In the genomic region with DNA sequence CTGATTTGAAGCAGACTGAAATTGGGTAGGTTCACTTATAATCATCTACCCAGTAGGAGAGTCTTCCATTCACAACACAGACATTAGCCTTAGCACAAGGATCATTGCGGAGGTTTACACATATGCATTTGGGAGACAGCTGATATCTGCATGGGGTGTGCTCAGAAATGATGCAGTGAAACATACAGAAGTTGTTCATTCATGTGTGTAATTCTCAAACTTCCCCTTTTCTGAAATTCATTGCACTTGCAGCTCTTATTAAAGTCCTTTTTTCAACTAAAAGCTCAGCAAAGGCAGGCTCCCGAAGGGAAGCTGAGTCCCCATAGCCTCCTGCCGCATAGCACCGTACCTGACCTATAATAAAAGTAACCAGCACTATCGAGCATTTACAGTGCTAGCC, we compare ENCODE assay signal across 21 cellular contexts.
DNase-seq lines count a peak whose midpoint lies in the region; ATAC-seq and TF ChIP-seq lines count a peak whose summit lies in the region.
"Had no signal": no experiment of that assay in that cellular context is flagged by ENCODE, and none has a peak within 500 bp of the region (broad histone marks: within the 10 kb centered on the region; RNA-seq: fewer than 3 reads in every experiment).

No MANE protein-coding gene starts in this region.

- 78 to 80% (median 80%) methylated on average over 5 of the region's 5 CpGs for WGBS in psoas muscle, 3 donors

- no peaks in the 10 kb centered on the region for H3K9me3 ChIP-seq in BLaER1
- H3K9me3 ChIP-seq in psoas muscle = no peaks in the 10 kb centered on the region
- H3K9me3 ChIP-seq: HAP-1, SJCRH30 had no signal

- H3K36me3 ChIP-seq in BLaER1 = no peaks in the 10 kb centered on the region
- no peaks in the 10 kb centered on the region for H3K36me3 ChIP-seq in psoas muscle (ENCODE audit: insufficient read depth in 1 of 2, low read depth in 1 of 2)
- H3K36me3 ChIP-seq: HAP-1, SJCRH30 had no signal

- TF ChIP-seq CTCF in psoas muscle (IDR thresholded peaks at IDR 0.05) = no peak

- no peaks in the 10 kb centered on the region for H3K36me3 Mint-ChIP-seq in stimulated activated naive B cell treated with anti-CD40 and anti-IgM and Interleukin-4, amounts not matched to agents 10 μg/mL and 1 μg/mL and 100 μg/mL, for 72 hours
- H3K36me3 Mint-ChIP-seq in activated CD4-positive, alpha-beta memory T cell treated with anti-CD3 and anti-CD28 coated beads for 36 hours = no peaks in the 10 kb centered on the region
- H3K36me3 Mint-ChIP-seq: CD14-positive monocyte had no signal

- intact Hi-C loops in psoas muscle (cut with DNase I) = no loop called here
- intact Hi-C loops in activated CD4-positive, alpha-beta memory T cell treated with anti-CD3 and anti-CD28 coated beads for 36 hours (cut with micrococcal nuclease) = no loop called here

- peak overlapping the region; percentile 52 for H3K27ac Mint-ChIP-seq in stimulated activated naive B cell treated with anti-CD40 and anti-IgM and Interleukin-4, amounts not matched to agents 10 μg/mL and 1 μg/mL and 100 μg/mL, for 72 hours
- no peak overlapping the region for H3K27ac Mint-ChIP-seq in activated CD4-positive, alpha-beta memory T cell treated with anti-CD3 and anti-CD28 coated beads for 36 hours
- H3K27ac Mint-ChIP-seq: CD14-positive monocyte, HFFc6 had no signal

- H3K4me2 ChIP-seq in BLaER1 = peak overlapping the region; percentile 57

- peaks cover 3 to 6% of the 10 kb centered on the region in 2 donors for H3K9me3 Mint-ChIP-seq in stimulated activated naive B cell treated with anti-CD40 and anti-IgM and Interleukin-4, amounts not matched to agents 10 μg/mL and 1 μg/mL and 100 μg/mL, for 72 hours
- no peaks in the 10 kb centered on the region for H3K9me3 Mint-ChIP-seq in activated CD4-positive, alpha-beta memory T cell treated with anti-CD3 and anti-CD28 coated beads for 36 hours
- H3K9me3 Mint-ChIP-seq: HFFc6 had no signal

- no peak overlapping the region for H3K4me3 Mint-ChIP-seq in stimulated activated naive B cell treated with anti-CD40 and anti-IgM and Interleukin-4, amounts not matched to agents 10 μg/mL and 1 μg/mL and 100 μg/mL, for 72 hours
- no peak overlapping the region for H3K4me3 Mint-ChIP-seq in activated CD4-positive, alpha-beta memory T cell treated with anti-CD3 and anti-CD28 coated beads for 36 hours
- H3K4me3 Mint-ChIP-seq: CD14-positive monocyte, HFFc6 had no signal

- H3K4me1 Mint-ChIP-seq in stimulated activated naive B cell treated with anti-CD40 and anti-IgM and Interleukin-4, amounts not matched to agents 10 μg/mL and 1 μg/mL and 100 μg/mL, for 72 hours = peaks cover 7 to 11% of the 10 kb centered on the region in 2 donors
- H3K4me1 Mint-ChIP-seq in activated CD4-positive, alpha-beta memory T cell treated with anti-CD3 and anti-CD28 coated beads for 36 hours (ENCODE audit: low read depth) = peaks cover 13% of the 10 kb centered on the region

- H3K4me1 ChIP-seq in BLaER1 (peaks cover 41% of the 10 kb centered on the region), psoas muscle (no peaks in the 10 kb centered on the region)
- H3K4me1 ChIP-seq: SJCRH30 had no signal

- DNase-seq in MV-4-11 (lab: John Stamatoyannopoulos, UW) (peak; percentile 34), OCI-M1 (lab: John Stamatoyannopoulos, UW) (peak; percentile 28), psoas muscle (no peak)
- no peak for DNase-seq in stimulated activated naive B cell treated with anti-CD40 and anti-IgM and Interleukin-4, amounts not matched to agents 10 μg/mL and 1 μg/mL and 100 μg/mL, for 72 hours
- DNase-seq in activated CD4-positive, alpha-beta memory T cell treated with anti-CD3 and anti-CD28 coated beads for 36 hours = no peak
- DNase-seq: Calu3, DMS79 treated with DMSO at 0.1 percent for 48 hours, GF-D8, GOT3, HFFc6, Kasumi-1, NCI-H2029, NCI-H526 treated with DMSO at 0.1 percent for 48 hours, PC-3, SJCRH30 had no signal

- ATAC-seq in stimulated activated naive B cell treated with anti-CD40 and anti-IgM and Interleukin-4, amounts not matched to agents 10 μg/mL and 1 μg/mL and 100 μg/mL, for 72 hours (replicated peaks) = peak; percentile 66 to 76
- ATAC-seq in psoas muscle = no peak
- ATAC-seq in HG02610 (IDR thresholded peaks at IDR 0.05; ENCODE audit: unreplicated experiment) = no peak
- ATAC-seq: PC-3, SK-N-SH treated with all-trans-retinoic acid at 6 μM for 48 hours had no signal

- POLR2A ChIA-PET in activated CD4-positive, alpha-beta memory T cell treated with anti-CD3 and anti-CD28 coated beads for 36 hours (lab: Charles Lee) = no interaction called here

- CTCF ChIA-PET in activated CD4-positive, alpha-beta memory T cell treated with anti-CD3 and anti-CD28 coated beads for 36 hours (lab: Charles Lee) = interaction anchor here (1.4 to 2.0 kb wide), 2 partner anchors 91 to 180 kb away, joined by 6 to 7 read pairs; no protein-coding TSS in a partner anchor

- no peak overlapping the region for H3K9ac ChIP-seq in BLaER1

- H3K27ac ChIP-seq in BLaER1 = no peak overlapping the region
- H3K27ac ChIP-seq in psoas muscle = no peak overlapping the region
- H3K27ac ChIP-seq: HL-60, SJCRH30 had no signal

- H3K27me3 ChIP-seq in BLaER1 (no peaks in the 10 kb centered on the region), psoas muscle (ENCODE audit: insufficient read depth in 3 of 3, low read length in 2 of 3) (peaks cover 0 to 11% (median 0%) of the 10 kb centered on the region in 3 donors)

- no peaks in the 10 kb centered on the region for H4K20me1 ChIP-seq in BLaER1

- no peak overlapping the region for H3K4me3 ChIP-seq in BLaER1
- no peak overlapping the region for H3K4me3 ChIP-seq in psoas muscle
- H3K4me3 ChIP-seq: HAP-1, SJCRH30 had no signal

- H3K27me3 Mint-ChIP-seq in stimulated activated naive B cell treated with anti-CD40 and anti-IgM and Interleukin-4, amounts not matched to agents 10 μg/mL and 1 μg/mL and 100 μg/mL, for 72 hours = peaks cover 27 to 46% of the 10 kb centered on the region in 2 donors
- peaks cover 12% of the 10 kb centered on the region for H3K27me3 Mint-ChIP-seq in activated CD4-positive, alpha-beta memory T cell treated with anti-CD3 and anti-CD28 coated beads for 36 hours

Comparison
In these comparisons a context has a peak if more than half of its experiments do, and no peak if none do; other contexts are left out.
1. DNase-seq: peak in MV-4-11 (single experiment) and OCI-M1 (single experiment); none in stimulated activated naive B cell treated with anti-CD40 and anti-IgM and Interleukin-4, amounts not matched to agents 10 μg/mL and 1 μg/mL and 100 μg/mL, for 72 hours (single experiment), psoas muscle (0 of 2) and activated CD4-positive, alpha-beta memory T cell treated with anti-CD3 and anti-CD28 coated beads for 36 hours (single experiment).
2. ATAC-seq: peak in stimulated activated naive B cell treated with anti-CD40 and anti-IgM and Interleukin-4, amounts not matched to agents 10 μg/mL and 1 μg/mL and 100 μg/mL, for 72 hours (2 of 2); none in psoas muscle (0 of 4) and HG02610 (single experiment).